In the genomic region with DNA sequence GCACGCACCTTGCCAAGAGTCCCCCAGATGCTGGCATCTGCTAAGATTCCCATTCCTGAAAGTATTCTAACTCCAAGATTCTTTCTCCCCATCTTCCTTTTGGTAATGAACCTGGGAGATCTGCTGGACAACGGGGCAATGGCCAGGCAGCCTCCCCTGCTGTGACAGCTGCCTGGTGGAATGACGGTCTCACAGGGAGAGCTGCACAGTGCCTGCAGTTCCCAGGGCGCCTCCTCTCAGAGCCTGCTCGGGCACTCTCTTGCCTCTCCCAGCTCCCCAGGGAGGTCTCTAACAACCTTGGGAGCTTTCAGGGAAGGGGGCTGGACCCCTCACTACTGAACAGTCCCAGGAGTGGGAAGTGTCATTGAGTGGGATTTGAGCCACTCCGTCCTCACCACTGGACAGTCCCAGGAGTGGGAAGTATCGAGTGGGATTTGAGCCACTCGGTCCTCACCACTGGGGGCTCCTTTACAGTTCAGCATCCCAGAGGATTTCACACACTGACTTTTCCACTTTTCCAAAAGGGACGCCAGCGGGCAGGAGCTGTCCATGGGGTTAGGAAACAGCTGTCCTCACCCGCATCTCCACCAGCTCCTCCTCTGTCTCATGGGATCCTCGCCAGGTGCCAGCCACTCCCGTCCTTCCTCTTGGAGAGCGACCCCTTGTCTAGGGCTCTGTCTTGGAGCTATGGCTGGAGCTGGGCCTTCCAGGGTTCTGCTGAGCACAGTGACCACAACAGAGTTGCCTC, we compare ENCODE assay signal across 24 cellular contexts.
DNase-seq lines count a peak whose midpoint lies in the region; TF ChIP-seq lines count a peak whose summit lies in the region.
"Had no signal": no experiment of that assay in that cellular context is flagged by ENCODE, and none has a peak within 500 bp of the region (broad histone marks: within the 10 kb centered on the region; RNA-seq: fewer than 3 reads in every experiment).

No MANE protein-coding gene starts in this region.

- H3K4me2 ChIP-seq in fibroblast of lung (ENCODE audit: extremely low read depth, insufficient read depth, low read length), result no peak overlapping the region
- no peak overlapping the region for H3K4me2 ChIP-seq in osteoblast (ENCODE audit: insufficient read depth, low read length)

- H3K36me3 ChIP-seq in fibroblast of lung (ENCODE audit: control insufficient read depth, insufficient read depth, low read length) (no peaks in the 10 kb centered on the region), osteoblast (ENCODE audit: insufficient read depth, low read length) (no peaks in the 10 kb centered on the region), breast epithelium (no peaks in the 10 kb centered on the region)
- H3K36me3 ChIP-seq: gastroesophageal sphincter, neutrophil, suprapubic skin had no signal

- TF ChIP-seq CTCF in AG04450 (IDR thresholded peaks at IDR 0.05; ENCODE audit: low read depth, low read length), result no peak
- TF ChIP-seq CTCF in HFFc6 (IDR thresholded peaks at IDR 0.05), result no peak
- no peak for TF ChIP-seq CTCF in fibroblast of lung (conservative IDR thresholded peaks at IDR 0.05 in 1 of 2, IDR thresholded peaks at IDR 0.05 in 1 of 2; ENCODE audit: low read depth in 1 of 2, low read length in 2 of 2)
- no peak for TF ChIP-seq CTCF in osteoblast (IDR thresholded peaks at IDR 0.05; ENCODE audit: extremely low read depth, low read depth, low read length)
- no peak for TF ChIP-seq CTCF in breast epithelium (IDR thresholded peaks at IDR 0.05)

- peaks cover 37% of the 10 kb centered on the region for H3K4me1 ChIP-seq in fibroblast of lung (ENCODE audit: control insufficient read depth, extremely low read depth, insufficient read depth, low read length)
- H3K4me1 ChIP-seq in osteoblast (ENCODE audit: insufficient read depth, low read length), result peaks cover 30% of the 10 kb centered on the region
- H3K4me1 ChIP-seq in breast epithelium, result peaks cover 0 to 16% of the 10 kb centered on the region in 2 donors

- peaks cover 46% of the 10 kb centered on the region for H3K4me1 Mint-ChIP-seq in HFFc6 (ENCODE audit: low read depth)
- H3K4me1 Mint-ChIP-seq: activated B cell treated with CpG ODN at 0.5 μM for 24 hours; activated CD4-positive, alpha-beta memory T cell treated with anti-CD3 and anti-CD28 coated beads, Interleukin-2, amount 10 ng/mL, durations not matched to agents 7 days and 5 days had no signal

- H3K9me3 Mint-ChIP-seq in HFFc6, result no peaks in the 10 kb centered on the region
- H3K9me3 Mint-ChIP-seq: activated CD4-positive, alpha-beta memory T cell treated with anti-CD3 and anti-CD28 coated beads, Interleukin-2, amount 10 ng/mL, durations not matched to agents 7 days and 5 days had no signal

- H3K36me3 Mint-ChIP-seq in HFFc6 (ENCODE audit: low read depth), result no peaks in the 10 kb centered on the region
- H3K36me3 Mint-ChIP-seq: CD8-positive, alpha-beta T cell had no signal

- POLR2A ChIA-PET in AG04450 (lab: Yijun Ruan, JAX), result interaction anchor here (1.2 kb wide), 1 partner anchor 14 kb away, joined by 3 read pairs; no protein-coding TSS in a partner anchor

- H3K4me3 ChIP-seq in AG04450 (ENCODE audit: low read depth, low read length), result no peak overlapping the region
- no peak overlapping the region for H3K4me3 ChIP-seq in fibroblast of lung (replicated peaks in 1 of 4; ENCODE audit: control extremely low read depth in 1 of 4, insufficient read depth in 1 of 4, low read depth in 3 of 4, low read length in 4 of 4)
- H3K4me3 ChIP-seq in osteoblast (ENCODE audit: insufficient read depth, low read length), result no peak overlapping the region
- H3K4me3 ChIP-seq in breast epithelium, result no peak overlapping the region
- H3K4me3 ChIP-seq: gastroesophageal sphincter, suprapubic skin had no signal

- TF ChIP-seq POLR2A in breast epithelium (IDR thresholded peaks at IDR 0.05), result no peak

- peaks cover 6% of the 10 kb centered on the region; the same call in 1 of the 2 replicates for H3K9me3 ChIP-seq in AG04450 (ENCODE audit: control insufficient read depth, insufficient read depth, low read length)
- no peaks in the 10 kb centered on the region for H3K9me3 ChIP-seq in fibroblast of lung (ENCODE audit: control insufficient read depth, insufficient read depth, low read depth, low read length)
- H3K9me3 ChIP-seq in osteoblast (ENCODE audit: low read depth, low read length), result no peaks in the 10 kb centered on the region
- no peaks in the 10 kb centered on the region for H3K9me3 ChIP-seq in breast epithelium
- H3K9me3 ChIP-seq: gastroesophageal sphincter, neutrophil, suprapubic skin had no signal

- DNase-seq in AG04450 (ENCODE audit: low read depth, low spot score), result no peak
- no peak for DNase-seq in HFFc6
- no peak for DNase-seq in fibroblast of lung (ENCODE audit: low read depth in 2 of 2)
- DNase-seq in osteoblast (ENCODE audit: insufficient read length, low spot score, missing footprints), result peak; percentile 54
- no peak for DNase-seq in effector CD8-positive, alpha-beta T cell (lab: John Stamatoyannopoulos, UW)
- DNase-seq in NCI-H82 (lab: John Stamatoyannopoulos, UW), result no peak
- no peak for DNase-seq in midbrain (lab: John Stamatoyannopoulos, UW)
- DNase-seq in breast epithelium (ENCODE audit: low spot score in 2 of 2), result no peak
- DNase-seq: activated B cell treated with CpG ODN at 0.5 μM for 24 hours; activated CD4-positive, alpha-beta memory T cell treated with anti-CD3 and anti-CD28 coated beads, Interleukin-2, amount 10 ng/mL, durations not matched to agents 7 days and 5 days; activated gamma-delta T cell treated with Interleukin-2 at 50 U/mL for 16 hours; activated T-cell treated with anti-CD3 and anti-CD28 coated beads for 4 hours; amniotic stem cell; CD8-positive, alpha-beta T cell; central memory CD4-positive, alpha-beta T cell; DMS79 treated with DMSO at 0.1 percent for 48 hours; NCI-H1092 treated with DMSO at 0.1 percent for 48 hours; NCI-H2081; NCI-H446 treated with DMSO at 0.1 percent for 48 hours; NK-92 treated with Interleukin-12 subunit alpha and Interleukin-12 subunit beta, amount 100 ng/mL, for 24 hours; T-helper 9 cell had no signal

- intact Hi-C loops in breast epithelium (cut with DNase I; ENCODE audit: low total_unique reads), result no loop called here

- H3K27me3 ChIP-seq in AG04450 (ENCODE audit: control insufficient read depth, insufficient read depth, low read length), result no peaks in the 10 kb centered on the region
- H3K27me3 ChIP-seq in fibroblast of lung (ENCODE audit: control insufficient read depth, insufficient read depth, low read length), result no peaks in the 10 kb centered on the region
- H3K27me3 ChIP-seq in osteoblast (ENCODE audit: insufficient read depth, low read length), result no peaks in the 10 kb centered on the region
- H3K27me3 ChIP-seq in breast epithelium, result no peaks in the 10 kb centered on the region
- H3K27me3 ChIP-seq: gastroesophageal sphincter, neutrophil, suprapubic skin had no signal

- H3K9ac ChIP-seq in fibroblast of lung (ENCODE audit: insufficient read depth, low read length), result peak overlapping the region; percentile 24

- peaks cover 13% of the 10 kb centered on the region for H3K79me2 ChIP-seq in fibroblast of lung (ENCODE audit: control insufficient read depth, insufficient read depth, low read length)
- H3K79me2 ChIP-seq in osteoblast (ENCODE audit: insufficient read depth, low read length), result peaks cover 84% of the 10 kb centered on the region

- H3K27ac ChIP-seq in AG04450 (ENCODE audit: low read depth, low read length) (peak overlapping the region; percentile 21), fibroblast of lung (ENCODE audit: insufficient read depth, low read length) (peak overlapping the region; percentile 53), osteoblast (ENCODE audit: low read depth, low read length) (peak overlapping the region; percentile 40), breast epithelium (peak overlapping the region in 1 of 2 donors; percentile 63)
- H3K27ac ChIP-seq: neutrophil, suprapubic skin had no signal

- CTCF ChIA-PET in AG04450 (lab: Charles Lee), result no interaction called here

- no peaks in the 10 kb centered on the region for H4K20me1 ChIP-seq in fibroblast of lung (ENCODE audit: control insufficient read depth, extremely low read depth, insufficient read depth, low read length)
- peaks cover 4% of the 10 kb centered on the region for H4K20me1 ChIP-seq in osteoblast (ENCODE audit: insufficient read depth, low read length)

- H3K27ac Mint-ChIP-seq in HFFc6, result peak overlapping the region; percentile 9; the same call in 1 of the 2 replicates
- H3K27ac Mint-ChIP-seq: activated B cell treated with CpG ODN at 0.5 μM for 24 hours; activated CD4-positive, alpha-beta memory T cell treated with anti-CD3 and anti-CD28 coated beads, Interleukin-2, amount 10 ng/mL, durations not matched to agents 7 days and 5 days; CD8-positive, alpha-beta T cell had no signal

- H2AFZ ChIP-seq in fibroblast of lung (ENCODE audit: low read length) (no peak overlapping the region), osteoblast (ENCODE audit: low read length) (no peak overlapping the region)

- no peak overlapping the region for H3K4me3 Mint-ChIP-seq in HFFc6
- H3K4me3 Mint-ChIP-seq: activated B cell treated with CpG ODN at 0.5 μM for 24 hours; activated CD4-positive, alpha-beta memory T cell treated with anti-CD3 and anti-CD28 coated beads, Interleukin-2, amount 10 ng/mL, durations not matched to agents 7 days and 5 days; CD8-positive, alpha-beta T cell had no signal

- peaks cover 1% of the 10 kb centered on the region; the same call in 1 of the 2 replicates for H3K27me3 Mint-ChIP-seq in HFFc6 (ENCODE audit: insufficient read depth)
- H3K27me3 Mint-ChIP-seq: activated B cell treated with CpG ODN at 0.5 μM for 24 hours; activated CD4-positive, alpha-beta memory T cell treated with anti-CD3 and anti-CD28 coated beads, Interleukin-2, amount 10 ng/mL, durations not matched to agents 7 days and 5 days had no signal
